In the genomic region with DNA sequence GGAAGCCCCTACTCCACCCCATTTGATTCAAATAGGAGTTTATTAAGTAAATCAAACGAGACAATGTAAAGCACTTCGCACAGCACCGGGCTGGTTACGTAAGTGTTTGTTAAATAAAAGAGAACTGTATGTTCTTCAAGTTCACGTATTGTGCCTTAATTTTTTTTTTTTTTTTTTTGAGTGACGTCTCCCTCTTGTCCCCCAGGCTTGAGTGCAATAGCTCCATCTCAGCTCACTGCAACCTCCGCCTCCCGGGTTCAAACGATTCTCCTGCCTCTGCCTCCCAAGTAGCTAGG, we compare ENCODE assay signal across 7 cellular contexts. TPM values are rescaled to one million over a fixed set of nuclear protein-coding genes. Genes with fewer than 3 reads are reported as not detected.
DNase-seq lines count a peak whose midpoint lies in the region; ATAC-seq, FAIRE-seq and TF ChIP-seq lines count a peak whose summit lies in the region.

No MANE protein-coding gene starts in this region.

- H4K8ac ChIP-seq in IMR-90 (ENCODE audit: low read depth in 2 of 2, low read length in 2 of 2): peak overlapping the region; percentile 75 to 98

- peak overlapping the region; percentile 99 for H3K14ac ChIP-seq in IMR-90 (replicated peaks; ENCODE audit: low read depth, low read length)

- CTCF ChIA-PET in IMR-90 (lab: Yijun Ruan, JAX): no interaction called here

- H3K27ac ChIP-seq in IMR-90 (ENCODE audit: insufficient read depth, low read length) (peak overlapping the region; percentile 95), astrocyte (ENCODE audit: low read depth, low read length) (peak overlapping the region; percentile 91), left lung (peak overlapping the region; percentile 92 to 99), suprapubic skin (peak overlapping the region; percentile 97)

- peak overlapping the region; percentile 94 for H4K91ac ChIP-seq in IMR-90 (ENCODE audit: insufficient read depth, low read depth, low read length)

- H3K9me3 Mint-ChIP-seq in astrocyte (ENCODE audit: unreplicated experiment): no peaks in the 10 kb centered on the region

- peak overlapping the region; percentile 100 for H3K23ac ChIP-seq in IMR-90 (ENCODE audit: low read depth, low read length)

- H4K5ac ChIP-seq in IMR-90 (ENCODE audit: low read depth, low read length): peak overlapping the region; percentile 92

- H2AK5ac ChIP-seq in IMR-90 (ENCODE audit: low read depth, low read length): peak overlapping the region; percentile 92

- H3K9me1 ChIP-seq in IMR-90 (ENCODE audit: insufficient read depth, low read length): no peaks in the 10 kb centered on the region; the same call in 1 of the 2 replicates

- H3K27me3 ChIP-seq in IMR-90 (ENCODE audit: control insufficient read depth, insufficient read depth, low read length): no peaks in the 10 kb centered on the region
- H3K27me3 ChIP-seq in astrocyte (ENCODE audit: insufficient read depth, low read length): no peaks in the 10 kb centered on the region
- H3K27me3 ChIP-seq in left lung: peaks cover 0 to 87% of the 10 kb centered on the region in 2 donors
- H3K27me3 ChIP-seq in suprapubic skin: no peaks in the 10 kb centered on the region

- no TSS peak for BruUV-seq in IMR-90 (replicated peaks; lab: Mats Ljungman, UMichigan)

- peak overlapping the region; percentile 97; the same call in 1 of the 2 replicates for H3K56ac ChIP-seq in IMR-90 (ENCODE audit: extremely low read depth, insufficient read depth, low read length)

- H2BK120ac ChIP-seq in IMR-90 (ENCODE audit: low read depth, low read length): peak overlapping the region; percentile 99

- H3K4me1 ChIP-seq in IMR-90 (ENCODE audit: control insufficient read depth, insufficient read depth, low read length) (peaks cover 7% of the 10 kb centered on the region), astrocyte (ENCODE audit: insufficient read depth, low read length) (peaks cover 25% of the 10 kb centered on the region), left lung (peaks cover 7 to 25% of the 10 kb centered on the region in 2 donors), suprapubic skin (peaks cover 41% of the 10 kb centered on the region)

- H3K9ac ChIP-seq in IMR-90 (ENCODE audit: low read depth, low read length): peak overlapping the region; percentile 79
- peak overlapping the region; percentile 97 for H3K9ac ChIP-seq in astrocyte (ENCODE audit: low read length)

- intact Hi-C loops in IMR-90 (cut with micrococcal nuclease) (loop anchor here (2.0 to 5.0 kb wide), 3 partner anchors 43 to 127 kb away; no protein-coding TSS in a partner anchor), left lung (cut with DNase I) (loop anchor here in 1 of 2 donors (5.0 to 10.0 kb wide), 2 partner anchors 84 to 132 kb away; no protein-coding TSS in a partner anchor)

- H3K36me3 ChIP-seq in IMR-90 (ENCODE audit: control insufficient read depth, insufficient read depth, low read length) (peaks cover 3% of the 10 kb centered on the region), astrocyte (ENCODE audit: insufficient read depth, low read length) (peaks cover 5% of the 10 kb centered on the region), left lung (no peaks in the 10 kb centered on the region), suprapubic skin (no peaks in the 10 kb centered on the region)

- FAIRE-seq in astrocyte (lab: Jason Lieb, UNC): no peak

- H3K79me1 ChIP-seq in IMR-90 (ENCODE audit: low read depth in 1 of 2, low read length in 2 of 2): peaks cover 0 to 43% of the 10 kb centered on the region in 2 experiments; a peak in 2 of 4 replicates

- no peak for ATAC-seq in IMR-90 (ENCODE audit: low read depth)
- no peak for ATAC-seq in left lung

- TF ChIP-seq CTCF in IMR-90 (conservative IDR thresholded peaks at IDR 0.05; ENCODE audit: low read depth, low read length) (no peak), astrocyte (IDR thresholded peaks at IDR 0.05; ENCODE audit: insufficient read depth, low read depth, low read length) (no peak), left lung (IDR thresholded peaks at IDR 0.05) (no peak), suprapubic skin (IDR thresholded peaks at IDR 0.05) (no peak)

- TF ChIP-seq RAD21 in IMR-90 (IDR thresholded peaks at IDR 0.05; ENCODE audit: low read length): no peak

- H2BK15ac ChIP-seq in IMR-90 (ENCODE audit: low read depth, low read length): peak overlapping the region; percentile 93; the same call in 2 of the 3 replicates

- H2BK5ac ChIP-seq in IMR-90 (ENCODE audit: low read depth, low read length, poor library complexity, severe bottlenecking): peak overlapping the region; percentile 96

- no CpG with 5 or more reads among the region's 9 CpGs for WGBS in IMR-90 (ENCODE audit: extremely low coverage in 2 of 2, insufficient read length in 1 of 2), 2 experiments
- 66% methylated on average over 9 of the region's 9 CpGs for WGBS in suprapubic skin

- H2AK9ac ChIP-seq in IMR-90 (replicated peaks; ENCODE audit: low read depth, low read length, poor library complexity): peak overlapping the region; percentile 99

- dilution Hi-C loops in IMR-90 (cut with HindIII; ENCODE audit: low sequenced_read_pairs, unreplicated experiment): no loop called here

- peak overlapping the region; percentile 85 for H3K18ac ChIP-seq in IMR-90 (ENCODE audit: low read depth, low read length)

- no peak for DNase-seq in IMR-90
- DNase-seq in astrocyte (ENCODE audit: low read depth): no peak
- DNase-seq in left lung: no peak
- no peak for DNase-seq in suprapubic skin (ENCODE audit: low spot score in 2 of 2)
- no peak for DNase-seq in T-helper 9 cell
- no peak for DNase-seq in NK-92 (lab: John Stamatoyannopoulos, UW; ENCODE audit: unreplicated experiment)
- no peak for DNase-seq in NCI-H345 (lab: John Stamatoyannopoulos, UW)

- H3K36me3 Mint-ChIP-seq in astrocyte (ENCODE audit: low read depth, unreplicated experiment): peaks cover 10% of the 10 kb centered on the region

- no peaks in the 10 kb centered on the region for H3K27me3 Mint-ChIP-seq in astrocyte (ENCODE audit: low read depth, unreplicated experiment)

- TF ChIP-seq EP300 in suprapubic skin (IDR thresholded peaks at IDR 0.05): no peak

- H3K27ac Mint-ChIP-seq in astrocyte (ENCODE audit: unreplicated experiment): peak overlapping the region; percentile 95

- H2AFZ ChIP-seq in IMR-90 (replicated peaks; ENCODE audit: low read length, poor library complexity) (peak overlapping the region; percentile 95), astrocyte (ENCODE audit: low read depth, low read length) (no peak overlapping the region)

- H3K4me1 Mint-ChIP-seq in astrocyte (ENCODE audit: low read depth, unreplicated experiment): peaks cover 31% of the 10 kb centered on the region

- H4K20me1 ChIP-seq in IMR-90 (ENCODE audit: insufficient read depth, low read length) (peaks cover 33% of the 10 kb centered on the region), astrocyte (ENCODE audit: insufficient read depth, low read length) (peaks cover 32% of the 10 kb centered on the region)

- peak overlapping the region; percentile 75 for H3K4me2 ChIP-seq in IMR-90 (ENCODE audit: low read depth, low read length)
- peak overlapping the region; percentile 91 for H3K4me2 ChIP-seq in astrocyte (ENCODE audit: low read length)

- H3K79me2 ChIP-seq in astrocyte (ENCODE audit: insufficient read depth, low read length): peaks cover 37% of the 10 kb centered on the region

- H3K9me3 ChIP-seq in IMR-90 (ENCODE audit: control insufficient read depth, insufficient read depth, low read length) (no peaks in the 10 kb centered on the region), astrocyte (ENCODE audit: insufficient read depth, low read depth, low read length) (no peaks in the 10 kb centered on the region), left lung (no peaks in the 10 kb centered on the region), suprapubic skin (no peaks in the 10 kb centered on the region)

- H3K4me3 Mint-ChIP-seq in astrocyte (ENCODE audit: unreplicated experiment): peak overlapping the region; percentile 98

- peak overlapping the region; percentile 100 for H3K4ac ChIP-seq in IMR-90 (ENCODE audit: low read depth, low read length)

- POLR2A ChIA-PET in IMR-90 (lab: Charles Lee; ENCODE audit: unreplicated experiment): interaction anchor here (1.1 to 1.8 kb wide), 2 partner anchors 21 to 91 kb away, joined by 5 to 6 read pairs; no protein-coding TSS in a partner anchor

- peak overlapping the region; percentile 99 for H2BK20ac ChIP-seq in IMR-90 (ENCODE audit: low read depth, low read length)

- in situ Hi-C loops in IMR-90 (cut with MboI; ENCODE audit: low sequenced_read_pairs): no loop called here

- peak overlapping the region; percentile 70; the same call in 1 of the 2 replicates for H3K4me3 ChIP-seq in IMR-90 (ENCODE audit: insufficient read depth, low read depth, low read length)
- H3K4me3 ChIP-seq in astrocyte (ENCODE audit: insufficient read depth, low read depth, low read length): peak overlapping the region; percentile 77
- H3K4me3 ChIP-seq in left lung: peak overlapping the region; percentile 61 to 64
- peak overlapping the region; percentile 76 for H3K4me3 ChIP-seq in suprapubic skin

- no peak for TF ChIP-seq POLR2A in IMR-90 (IDR thresholded peaks at IDR 0.05; ENCODE audit: low read depth, low read length)
- no peak for TF ChIP-seq POLR2A in suprapubic skin (IDR thresholded peaks at IDR 0.05)

TF ChIP-seq in IMR-90, 13 proteins besides CTCF, POLR2A, EP300 and RAD21 (continues in another document):
- no peak for TF ChIP-seq MXI1 (IDR thresholded peaks at IDR 0.05; ENCODE audit: borderline replicate concordance, low read depth, low read length)
- TF ChIP-seq FOS (IDR thresholded peaks at IDR 0.05; ENCODE audit: low read depth, low read length): no peak
- TF ChIP-seq MAZ (IDR thresholded peaks at IDR 0.05; ENCODE audit: borderline replicate concordance, low read depth, low read length): no peak
- TF ChIP-seq RCOR1 (IDR thresholded peaks at IDR 0.05; ENCODE audit: insufficient replicate concordance, low read length): no peak
- TF ChIP-seq BHLHE40 (IDR thresholded peaks at IDR 0.05; ENCODE audit: low read depth, low read length): no peak
- no peak for TF ChIP-seq ELK1 (IDR thresholded peaks at IDR 0.05; ENCODE audit: borderline replicate concordance, low read depth, low read length)
- TF ChIP-seq NFE2L2 (IDR thresholded peaks at IDR 0.05; ENCODE audit: low read depth, low read length): no peak
- TF ChIP-seq SMC3 (IDR thresholded peaks at IDR 0.05; ENCODE audit: low read depth, low read length): no peak

RNA-seq across cellular contexts. Expression of gene WWTR1, which starts 1.3 kb away (rescaled TPM):
- total RNA-seq in IMR-90 (2012; rRNA removed) (30.3 and 38.9 TPM in 2 replicates), astrocyte (94.3 and 105 TPM in 2 replicates), left lung (10 to 100 TPM; 74.2 to 76.6 TPM), suprapubic skin (10 to 100 TPM; 33.0 to 68.9 (median 52.1) TPM)
- 65.3 and 66.9 TPM in 2 replicates for polyA plus RNA-seq in IMR-90 (2012; rRNA removed)
- 31.8 and 59.9 TPM in 2 replicates for polyA plus RNA-seq in IMR-90 (2012; cell fraction: cytosol; rRNA removed)
- 53.5 and 83.5 TPM in 2 replicates for polyA plus RNA-seq in IMR-90 (2012; cell fraction: nucleus; rRNA removed; ENCODE audit: low replicate concordance)
